Comparison of ENCODE assay signal across 8 cellular contexts in genomic region chr10:101014230-101014884, GRCh38. TPM values are rescaled to one million over a fixed set of nuclear protein-coding genes. Genes with fewer than 3 reads are reported as not detected.
DNase-seq lines count a peak whose midpoint lies in the region; ATAC-seq and TF ChIP-seq lines count a peak whose summit lies in the region.

No MANE protein-coding gene starts in this region.

- TF ChIP-seq CTCF in Calu3 (IDR thresholded peaks at IDR 0.05; ENCODE audit: unreplicated experiment) (peak; percentile 76), HL-60 (IDR thresholded peaks at IDR 0.05; ENCODE audit: insufficient read depth, low read length) (peak; percentile 99)

- no peak overlapping the region for H3K27ac Mint-ChIP-seq in Calu3 (ENCODE audit: unreplicated experiment)
- no peak overlapping the region for H3K27ac Mint-ChIP-seq in activated naive CD8-positive, alpha-beta T cell treated with anti-CD3 and anti-CD28 coated beads for 36 hours

- intact Hi-C loops in Calu3 (cut with micrococcal nuclease; ENCODE audit: unreplicated experiment) (loop anchor here (5.0 kb wide), 1 partner anchor 47 kb away; the partner anchor contains the start of gene SEMA4G), cardiac septum (cut with DNase I) (loop anchor here (1.0 to 2.0 kb wide), 2 partner anchors 19 to 46 kb away; partner anchors contain the start of gene SEMA4G)

- H3K9me3 Mint-ChIP-seq in Calu3 (ENCODE audit: low read depth, unreplicated experiment) = no peaks in the 10 kb centered on the region
- H3K9me3 Mint-ChIP-seq in activated naive CD8-positive, alpha-beta T cell treated with anti-CD3 and anti-CD28 coated beads for 36 hours = no peaks in the 10 kb centered on the region

- no peaks in the 10 kb centered on the region for H3K36me3 Mint-ChIP-seq in Calu3 (ENCODE audit: insufficient read depth, unreplicated experiment)
- no peaks in the 10 kb centered on the region for H3K36me3 Mint-ChIP-seq in activated naive CD8-positive, alpha-beta T cell treated with anti-CD3 and anti-CD28 coated beads for 36 hours

- CTCF ChIA-PET in Calu3 (lab: Charles Lee) = interaction anchor here (0.5 to 1.6 kb wide), 10 partner anchors 12 to 825 kb away, joined by 3 to 17 read pairs (median 3); partner anchors contain the start of genes LZTS2, MRPL43, PDZD7 and SEMA4G

- H3K4me3 ChIP-seq in HL-60 (replicated peaks; ENCODE audit: insufficient read depth, low read length) = no peak overlapping the region

- peaks cover 10% of the 10 kb centered on the region for H3K4me1 Mint-ChIP-seq in Calu3 (ENCODE audit: low read depth, unreplicated experiment)
- H3K4me1 Mint-ChIP-seq in activated naive CD8-positive, alpha-beta T cell treated with anti-CD3 and anti-CD28 coated beads for 36 hours = peaks cover 25% of the 10 kb centered on the region

- BruUV-seq in Calu3 (replicated peaks; lab: Mats Ljungman, UMichigan) = no TSS peak

- H3K27ac ChIP-seq in HL-60 (replicated peaks) = no peak overlapping the region

- ATAC-seq in GM18517 (IDR thresholded peaks at IDR 0.05; ENCODE audit: unreplicated experiment) (no peak), HG03378 (IDR thresholded peaks at IDR 0.05; ENCODE audit: unreplicated experiment) (no peak)

- no peak overlapping the region for H3K4me3 Mint-ChIP-seq in Calu3 (ENCODE audit: low read depth, unreplicated experiment)
- no peak overlapping the region for H3K4me3 Mint-ChIP-seq in activated naive CD8-positive, alpha-beta T cell treated with anti-CD3 and anti-CD28 coated beads for 36 hours

- H3K27me3 ChIP-seq in HL-60 (ENCODE audit: insufficient read depth, poor library complexity, severe bottlenecking) = no peaks in the 10 kb centered on the region

- DNase-seq in Calu3 = peak; percentile 85
- peak in 1 of 2 experiments; percentile 74 for DNase-seq in HL-60 (ENCODE audit: low read depth in 1 of 2, low spot score in 1 of 2)
- DNase-seq in SK-N-DZ (ENCODE audit: low spot score) = peak; percentile 69
- peak; percentile 75 for DNase-seq in activated naive CD8-positive, alpha-beta T cell treated with anti-CD3 and anti-CD28 coated beads for 36 hours
- DNase-seq in cardiac septum (ENCODE audit: low spot score) = peak; percentile 88
- peak; percentile 26 for DNase-seq in renal cortical epithelial cell (ENCODE audit: low read depth)

- peaks cover 50% of the 10 kb centered on the region for H3K27me3 Mint-ChIP-seq in Calu3 (ENCODE audit: unreplicated experiment)
- H3K27me3 Mint-ChIP-seq in activated naive CD8-positive, alpha-beta T cell treated with anti-CD3 and anti-CD28 coated beads for 36 hours = peaks cover 53% of the 10 kb centered on the region

RNA-seq across cellular contexts. Expression of gene LZTS2, which starts 14.7 kb away (rescaled TPM):
- total RNA-seq in Calu3 (2022) (23.7 TPM in 2 replicates), cardiac septum (47.2 TPM), renal cortical epithelial cell (72.9 and 77.3 TPM in 2 replicates)
- polyA plus RNA-seq in SK-N-DZ (2014; cell fraction: cytosol; rRNA removed) = 84.2 and 97.5 TPM in 2 replicates
- 135 and 146 TPM in 2 replicates for polyA plus RNA-seq in SK-N-DZ (2014; cell fraction: nucleus; rRNA removed)
- 10 to 100 TPM; 10.4 to 12.1 TPM for total RNA-seq in activated naive CD8-positive, alpha-beta T cell treated with anti-CD3 and anti-CD28 coated beads for 36 hours

RNA-seq across cellular contexts. Expression of gene PDZD7, which starts 16.6 kb away (rescaled TPM):
- total RNA-seq in Calu3 (2022) = 1.2 and 1.3 TPM in 2 replicates
- polyA plus RNA-seq in SK-N-DZ (2014; cell fraction: cytosol; rRNA removed) = 9.9 and 10.1 TPM in 2 replicates
- polyA plus RNA-seq in SK-N-DZ (2014; cell fraction: nucleus; rRNA removed) = 28.3 and 32.8 TPM in 2 replicates
- total RNA-seq in activated naive CD8-positive, alpha-beta T cell treated with anti-CD3 and anti-CD28 coated beads for 36 hours = under 1 TPM; 0.14 to 0.66 TPM
- total RNA-seq in cardiac septum = 0.40 TPM
- 1.3 and 4.7 TPM in 2 replicates for total RNA-seq in renal cortical epithelial cell

RNA-seq across cellular contexts. Expression of gene SFXN3, which starts 16.7 kb away (rescaled TPM):
- total RNA-seq in Calu3 (2022) (27.5 and 37.7 TPM in 2 replicates), cardiac septum (30.8 TPM), renal cortical epithelial cell (35.8 and 40.9 TPM in 2 replicates)
- polyA plus RNA-seq in SK-N-DZ (2014; cell fraction: cytosol; rRNA removed) = 27.7 and 40.4 TPM in 2 replicates
- polyA plus RNA-seq in SK-N-DZ (2014; cell fraction: nucleus; rRNA removed) = 45.4 and 66.2 TPM in 2 replicates
- total RNA-seq in activated naive CD8-positive, alpha-beta T cell treated with anti-CD3 and anti-CD28 coated beads for 36 hours = 10 to 100 TPM; 12.6 to 13.9 TPM

RNA-seq across cellular contexts. Expression of gene TWNK, which starts 27.0 kb away (rescaled TPM):
- total RNA-seq in Calu3 (2022) (13.8 and 14.7 TPM in 2 replicates), cardiac septum (5.2 TPM), renal cortical epithelial cell (8.7 and 16.8 TPM in 2 replicates)
- polyA plus RNA-seq in SK-N-DZ (2014; cell fraction: cytosol; rRNA removed) = 15.5 and 19.5 TPM in 2 replicates
- 10.5 and 23.3 TPM in 2 replicates for polyA plus RNA-seq in SK-N-DZ (2014; cell fraction: nucleus; rRNA removed)
- total RNA-seq in activated naive CD8-positive, alpha-beta T cell treated with anti-CD3 and anti-CD28 coated beads for 36 hours = 10 to 100 TPM; 40.6 to 41.9 TPM

RNA-seq across cellular contexts. Expression of gene MRPL43, which starts 27.1 kb away (rescaled TPM):
- total RNA-seq in Calu3 (2022) = 42.7 and 44.7 TPM in 2 replicates
- polyA plus RNA-seq in SK-N-DZ (2014; cell fraction: cytosol; rRNA removed) = 150 and 151 TPM in 2 replicates
- polyA plus RNA-seq in SK-N-DZ (2014; cell fraction: nucleus; rRNA removed) = 113 and 124 TPM in 2 replicates
- total RNA-seq in activated naive CD8-positive, alpha-beta T cell treated with anti-CD3 and anti-CD28 coated beads for 36 hours = 10 to 100 TPM; 56.3 to 58.1 TPM
- 51.7 TPM for total RNA-seq in cardiac septum
- 43.2 and 54.9 TPM in 2 replicates for total RNA-seq in renal cortical epithelial cell
